1 cellular context compared by ENCODE assay signal in genomic region chr2:86556508-86556907, GRCh38.
TF ChIP-seq lines count a peak whose summit lies in the region.

No MANE protein-coding gene starts in this region.

TF ChIP-seq in HepG2, 621 proteins besides CTCF, POLR2A, EP300 and RAD21 (continued from another document and continues in another):
- TF ChIP-seq, protein P1, sequence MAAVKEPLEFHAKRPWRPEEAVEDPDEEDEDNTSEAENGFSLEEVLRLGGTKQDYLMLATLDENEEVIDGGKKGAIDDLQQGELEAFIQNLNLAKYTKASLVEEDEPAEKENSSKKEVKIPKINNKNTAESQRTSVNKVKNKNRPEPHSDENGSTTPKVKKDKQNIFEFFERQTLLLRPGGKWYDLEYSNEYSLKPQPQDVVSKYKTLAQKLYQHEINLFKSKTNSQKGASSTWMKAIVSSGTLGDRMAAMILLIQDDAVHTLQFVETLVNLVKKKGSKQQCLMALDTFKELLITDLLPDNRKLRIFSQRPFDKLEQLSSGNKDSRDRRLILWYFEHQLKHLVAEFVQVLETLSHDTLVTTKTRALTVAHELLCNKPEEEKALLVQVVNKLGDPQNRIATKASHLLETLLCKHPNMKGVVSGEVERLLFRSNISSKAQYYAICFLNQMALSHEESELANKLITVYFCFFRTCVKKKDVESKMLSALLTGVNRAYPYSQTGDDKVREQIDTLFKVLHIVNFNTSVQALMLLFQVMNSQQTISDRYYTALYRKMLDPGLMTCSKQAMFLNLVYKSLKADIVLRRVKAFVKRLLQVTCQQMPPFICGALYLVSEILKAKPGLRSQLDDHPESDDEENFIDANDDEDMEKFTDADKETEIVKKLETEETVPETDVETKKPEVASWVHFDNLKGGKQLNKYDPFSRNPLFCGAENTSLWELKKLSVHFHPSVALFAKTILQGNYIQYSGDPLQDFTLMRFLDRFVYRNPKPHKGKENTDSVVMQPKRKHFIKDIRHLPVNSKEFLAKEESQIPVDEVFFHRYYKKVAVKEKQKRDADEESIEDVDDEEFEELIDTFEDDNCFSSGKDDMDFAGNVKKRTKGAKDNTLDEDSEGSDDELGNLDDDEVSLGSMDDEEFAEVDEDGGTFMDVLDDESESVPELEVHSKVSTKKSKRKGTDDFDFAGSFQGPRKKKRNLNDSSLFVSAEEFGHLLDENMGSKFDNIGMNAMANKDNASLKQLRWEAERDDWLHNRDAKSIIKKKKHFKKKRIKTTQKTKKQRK (IDR thresholded peaks at IDR 0.05; ENCODE audit: low read length), result no peak
- TF ChIP-seq MED8 (CRISPR knock-in tag; IDR thresholded peaks at IDR 0.05; ENCODE audit: insufficient replicate concordance) (no peak), GFI1 (CRISPR knock-in tag; IDR thresholded peaks at IDR 0.05; ENCODE audit: borderline replicate concordance) (peak; percentile 70; the same call in 1 of the 2 replicates), HNF4G (IDR thresholded peaks at IDR 0.05; ENCODE audit: borderline replicate concordance, low read depth, low read length) (no peak), HNF4G (CRISPR knock-in tag; IDR thresholded peaks at IDR 0.05; ENCODE audit: borderline replicate concordance, low read depth) (no peak), ZNF747 (CRISPR knock-in tag; IDR thresholded peaks at IDR 0.05; ENCODE audit: borderline replicate concordance) (no peak), BORCS8-MEF2B (CRISPR knock-in tag; IDR thresholded peaks at IDR 0.05) (0 out of 2 replicates have a peak, but pooled peaks have one; percentile 19), ZNF143 (CRISPR knock-in tag; IDR thresholded peaks at IDR 0.05) (no peak), FOXK1 (CRISPR knock-in tag; IDR thresholded peaks at IDR 0.05; ENCODE audit: borderline replicate concordance, low read depth) (peak; percentile 61; the same call in 1 of the 2 replicates), KDM6A (CRISPR knock-in tag; IDR thresholded peaks at IDR 0.05; ENCODE audit: low read depth) (peak; percentile 39; the same call in 1 of the 2 replicates), FLYWCH1 (CRISPR knock-in tag; IDR thresholded peaks at IDR 0.05) (no peak), SAP130 (CRISPR knock-in tag; IDR thresholded peaks at IDR 0.05; ENCODE audit: low read depth) (peak; percentile 81), MEIS2 (CRISPR knock-in tag; IDR thresholded peaks at IDR 0.05) (peak; percentile 65; the same call in 1 of the 2 replicates), ZNF562 (CRISPR knock-in tag; IDR thresholded peaks at IDR 0.05; ENCODE audit: borderline replicate concordance) (no peak), SIX4 (CRISPR knock-in tag; IDR thresholded peaks at IDR 0.05) (no peak), ZNF761 (CRISPR knock-in tag; conservative IDR thresholded peaks at IDR 0.05) (no peak), ZNF776 (CRISPR knock-in tag; IDR thresholded peaks at IDR 0.05) (no peak), ZSCAN21 (CRISPR knock-in tag; IDR thresholded peaks at IDR 0.05; ENCODE audit: borderline replicate concordance) (no peak), ZNF816 (CRISPR knock-in tag; IDR thresholded peaks at IDR 0.05; ENCODE audit: borderline replicate concordance) (no peak), KAT2B (IDR thresholded peaks at IDR 0.05; ENCODE audit: borderline replicate concordance, low read depth, low read length) (no peak), ZSCAN30 (CRISPR knock-in tag; IDR thresholded peaks at IDR 0.05) (no peak), ZNF121 (CRISPR knock-in tag; IDR thresholded peaks at IDR 0.05) (no peak), TOE1 (CRISPR knock-in tag; IDR thresholded peaks at IDR 0.05) (no peak), ZNF768 (CRISPR knock-in tag; IDR thresholded peaks at IDR 0.05) (no peak), RFX5 (IDR thresholded peaks at IDR 0.05; ENCODE audit: low read depth, low read length) (no peak), ATAD3A (CRISPR knock-in tag; IDR thresholded peaks at IDR 0.05) (no peak), ZNF691 (CRISPR knock-in tag; IDR thresholded peaks at IDR 0.05; ENCODE audit: borderline replicate concordance, low read depth) (no peak), MIER3 (CRISPR knock-in tag; IDR thresholded peaks at IDR 0.05; ENCODE audit: borderline replicate concordance) (0 out of 2 replicates have a peak, but pooled peaks have one; percentile 77), NCOA1 (CRISPR knock-in tag; IDR thresholded peaks at IDR 0.05) (no peak)
- TF ChIP-seq, protein P2, sequence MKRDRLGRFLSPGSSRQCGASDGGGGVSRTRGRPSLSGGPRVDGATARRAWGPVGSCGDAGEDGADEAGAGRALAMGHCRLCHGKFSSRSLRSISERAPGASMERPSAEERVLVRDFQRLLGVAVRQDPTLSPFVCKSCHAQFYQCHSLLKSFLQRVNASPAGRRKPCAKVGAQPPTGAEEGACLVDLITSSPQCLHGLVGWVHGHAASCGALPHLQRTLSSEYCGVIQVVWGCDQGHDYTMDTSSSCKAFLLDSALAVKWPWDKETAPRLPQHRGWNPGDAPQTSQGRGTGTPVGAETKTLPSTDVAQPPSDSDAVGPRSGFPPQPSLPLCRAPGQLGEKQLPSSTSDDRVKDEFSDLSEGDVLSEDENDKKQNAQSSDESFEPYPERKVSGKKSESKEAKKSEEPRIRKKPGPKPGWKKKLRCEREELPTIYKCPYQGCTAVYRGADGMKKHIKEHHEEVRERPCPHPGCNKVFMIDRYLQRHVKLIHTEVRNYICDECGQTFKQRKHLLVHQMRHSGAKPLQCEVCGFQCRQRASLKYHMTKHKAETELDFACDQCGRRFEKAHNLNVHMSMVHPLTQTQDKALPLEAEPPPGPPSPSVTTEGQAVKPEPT (CRISPR knock-in tag; IDR thresholded peaks at IDR 0.05; ENCODE audit: low read depth), result no peak
- TF ChIP-seq, protein P3, sequence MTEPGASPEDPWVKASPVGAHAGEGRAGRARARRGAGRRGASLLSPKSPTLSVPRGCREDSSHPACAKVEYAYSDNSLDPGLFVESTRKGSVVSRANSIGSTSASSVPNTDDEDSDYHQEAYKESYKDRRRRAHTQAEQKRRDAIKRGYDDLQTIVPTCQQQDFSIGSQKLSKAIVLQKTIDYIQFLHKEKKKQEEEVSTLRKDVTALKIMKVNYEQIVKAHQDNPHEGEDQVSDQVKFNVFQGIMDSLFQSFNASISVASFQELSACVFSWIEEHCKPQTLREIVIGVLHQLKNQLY (CRISPR knock-in tag; IDR thresholded peaks at IDR 0.05), result no peak
- TF ChIP-seq, protein P4, sequence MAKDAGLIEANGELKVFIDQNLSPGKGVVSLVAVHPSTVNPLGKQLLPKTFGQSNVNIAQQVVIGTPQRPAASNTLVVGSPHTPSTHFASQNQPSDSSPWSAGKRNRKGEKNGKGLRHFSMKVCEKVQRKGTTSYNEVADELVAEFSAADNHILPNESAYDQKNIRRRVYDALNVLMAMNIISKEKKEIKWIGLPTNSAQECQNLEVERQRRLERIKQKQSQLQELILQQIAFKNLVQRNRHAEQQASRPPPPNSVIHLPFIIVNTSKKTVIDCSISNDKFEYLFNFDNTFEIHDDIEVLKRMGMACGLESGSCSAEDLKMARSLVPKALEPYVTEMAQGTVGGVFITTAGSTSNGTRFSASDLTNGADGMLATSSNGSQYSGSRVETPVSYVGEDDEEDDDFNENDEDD (CRISPR knock-in tag; IDR thresholded peaks at IDR 0.05; ENCODE audit: borderline replicate concordance), result no peak
- TF ChIP-seq, protein P5, sequence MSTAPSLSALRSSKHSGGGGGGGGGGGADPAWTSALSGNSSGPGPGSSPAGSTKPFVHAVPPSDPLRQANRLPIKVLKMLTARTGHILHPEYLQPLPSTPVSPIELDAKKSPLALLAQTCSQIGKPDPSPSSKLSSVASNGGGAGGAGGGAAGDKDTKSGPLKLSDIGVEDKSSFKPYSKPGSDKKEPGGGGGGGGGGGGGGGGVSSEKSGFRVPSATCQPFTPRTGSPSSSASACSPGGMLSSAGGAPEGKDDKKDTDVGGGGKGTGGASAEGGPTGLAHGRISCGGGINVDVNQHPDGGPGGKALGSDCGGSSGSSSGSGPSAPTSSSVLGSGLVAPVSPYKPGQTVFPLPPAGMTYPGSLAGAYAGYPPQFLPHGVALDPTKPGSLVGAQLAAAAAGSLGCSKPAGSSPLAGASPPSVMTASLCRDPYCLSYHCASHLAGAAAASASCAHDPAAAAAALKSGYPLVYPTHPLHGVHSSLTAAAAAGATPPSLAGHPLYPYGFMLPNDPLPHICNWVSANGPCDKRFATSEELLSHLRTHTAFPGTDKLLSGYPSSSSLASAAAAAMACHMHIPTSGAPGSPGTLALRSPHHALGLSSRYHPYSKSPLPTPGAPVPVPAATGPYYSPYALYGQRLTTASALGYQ (CRISPR knock-in tag; IDR thresholded peaks at IDR 0.05), result peak; percentile 94
- TF ChIP-seq, protein P6, sequence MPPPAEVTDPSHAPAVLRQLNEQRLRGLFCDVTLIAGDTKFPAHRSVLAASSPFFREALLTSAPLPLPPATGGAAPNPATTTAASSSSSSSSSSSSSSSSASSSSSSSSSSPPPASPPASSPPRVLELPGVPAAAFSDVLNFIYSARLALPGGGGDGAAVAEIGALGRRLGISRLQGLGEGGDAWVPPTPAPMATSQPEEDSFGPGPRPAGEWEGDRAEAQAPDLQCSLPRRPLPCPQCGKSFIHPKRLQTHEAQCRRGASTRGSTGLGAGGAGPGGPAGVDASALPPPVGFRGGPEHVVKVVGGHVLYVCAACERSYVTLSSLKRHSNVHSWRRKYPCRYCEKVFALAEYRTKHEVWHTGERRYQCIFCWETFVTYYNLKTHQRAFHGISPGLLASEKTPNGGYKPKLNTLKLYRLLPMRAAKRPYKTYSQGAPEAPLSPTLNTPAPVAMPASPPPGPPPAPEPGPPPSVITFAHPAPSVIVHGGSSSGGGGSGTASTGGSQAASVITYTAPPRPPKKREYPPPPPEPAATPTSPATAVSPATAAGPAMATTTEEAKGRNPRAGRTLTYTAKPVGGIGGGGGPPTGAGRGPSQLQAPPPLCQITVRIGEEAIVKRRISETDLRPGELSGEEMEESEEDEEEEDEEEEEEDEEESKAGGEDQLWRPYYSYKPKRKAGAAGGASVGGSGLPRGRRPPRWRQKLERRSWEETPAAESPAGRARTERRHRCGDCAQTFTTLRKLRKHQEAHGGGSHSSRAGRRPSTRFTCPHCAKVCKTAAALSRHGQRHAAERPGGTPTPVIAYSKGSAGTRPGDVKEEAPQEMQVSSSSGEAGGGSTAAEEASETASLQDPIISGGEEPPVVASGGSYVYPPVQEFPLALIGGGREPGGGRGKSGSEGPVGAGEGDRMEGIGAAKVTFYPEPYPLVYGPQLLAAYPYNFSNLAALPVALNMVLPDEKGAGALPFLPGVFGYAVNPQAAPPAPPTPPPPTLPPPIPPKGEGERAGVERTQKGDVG (CRISPR knock-in tag; IDR thresholded peaks at IDR 0.05; ENCODE audit: borderline replicate concordance), result peak; percentile 86; the same call in 1 of the 2 replicates
- TF ChIP-seq, protein P7, sequence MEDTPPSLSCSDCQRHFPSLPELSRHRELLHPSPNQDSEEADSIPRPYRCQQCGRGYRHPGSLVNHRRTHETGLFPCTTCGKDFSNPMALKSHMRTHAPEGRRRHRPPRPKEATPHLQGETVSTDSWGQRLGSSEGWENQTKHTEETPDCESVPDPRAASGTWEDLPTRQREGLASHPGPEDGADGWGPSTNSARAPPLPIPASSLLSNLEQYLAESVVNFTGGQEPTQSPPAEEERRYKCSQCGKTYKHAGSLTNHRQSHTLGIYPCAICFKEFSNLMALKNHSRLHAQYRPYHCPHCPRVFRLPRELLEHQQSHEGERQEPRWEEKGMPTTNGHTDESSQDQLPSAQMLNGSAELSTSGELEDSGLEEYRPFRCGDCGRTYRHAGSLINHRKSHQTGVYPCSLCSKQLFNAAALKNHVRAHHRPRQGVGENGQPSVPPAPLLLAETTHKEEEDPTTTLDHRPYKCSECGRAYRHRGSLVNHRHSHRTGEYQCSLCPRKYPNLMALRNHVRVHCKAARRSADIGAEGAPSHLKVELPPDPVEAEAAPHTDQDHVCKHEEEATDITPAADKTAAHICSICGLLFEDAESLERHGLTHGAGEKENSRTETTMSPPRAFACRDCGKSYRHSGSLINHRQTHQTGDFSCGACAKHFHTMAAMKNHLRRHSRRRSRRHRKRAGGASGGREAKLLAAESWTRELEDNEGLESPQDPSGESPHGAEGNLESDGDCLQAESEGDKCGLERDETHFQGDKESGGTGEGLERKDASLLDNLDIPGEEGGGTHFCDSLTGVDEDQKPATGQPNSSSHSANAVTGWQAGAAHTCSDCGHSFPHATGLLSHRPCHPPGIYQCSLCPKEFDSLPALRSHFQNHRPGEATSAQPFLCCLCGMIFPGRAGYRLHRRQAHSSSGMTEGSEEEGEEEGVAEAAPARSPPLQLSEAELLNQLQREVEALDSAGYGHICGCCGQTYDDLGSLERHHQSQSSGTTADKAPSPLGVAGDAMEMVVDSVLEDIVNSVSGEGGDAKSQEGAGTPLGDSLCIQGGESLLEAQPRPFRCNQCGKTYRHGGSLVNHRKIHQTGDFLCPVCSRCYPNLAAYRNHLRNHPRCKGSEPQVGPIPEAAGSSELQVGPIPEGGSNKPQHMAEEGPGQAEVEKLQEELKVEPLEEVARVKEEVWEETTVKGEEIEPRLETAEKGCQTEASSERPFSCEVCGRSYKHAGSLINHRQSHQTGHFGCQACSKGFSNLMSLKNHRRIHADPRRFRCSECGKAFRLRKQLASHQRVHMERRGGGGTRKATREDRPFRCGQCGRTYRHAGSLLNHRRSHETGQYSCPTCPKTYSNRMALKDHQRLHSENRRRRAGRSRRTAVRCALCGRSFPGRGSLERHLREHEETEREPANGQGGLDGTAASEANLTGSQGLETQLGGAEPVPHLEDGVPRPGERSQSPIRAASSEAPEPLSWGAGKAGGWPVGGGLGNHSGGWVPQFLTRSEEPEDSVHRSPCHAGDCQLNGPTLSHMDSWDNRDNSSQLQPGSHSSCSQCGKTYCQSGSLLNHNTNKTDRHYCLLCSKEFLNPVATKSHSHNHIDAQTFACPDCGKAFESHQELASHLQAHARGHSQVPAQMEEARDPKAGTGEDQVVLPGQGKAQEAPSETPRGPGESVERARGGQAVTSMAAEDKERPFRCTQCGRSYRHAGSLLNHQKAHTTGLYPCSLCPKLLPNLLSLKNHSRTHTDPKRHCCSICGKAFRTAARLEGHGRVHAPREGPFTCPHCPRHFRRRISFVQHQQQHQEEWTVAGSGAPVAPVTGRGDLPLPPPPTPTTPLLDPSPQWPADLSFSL (CRISPR knock-in tag; IDR thresholded peaks at IDR 0.05), result no peak
